Comparison of ENCODE assay signal across 21 cellular contexts in the genomic region with DNA sequence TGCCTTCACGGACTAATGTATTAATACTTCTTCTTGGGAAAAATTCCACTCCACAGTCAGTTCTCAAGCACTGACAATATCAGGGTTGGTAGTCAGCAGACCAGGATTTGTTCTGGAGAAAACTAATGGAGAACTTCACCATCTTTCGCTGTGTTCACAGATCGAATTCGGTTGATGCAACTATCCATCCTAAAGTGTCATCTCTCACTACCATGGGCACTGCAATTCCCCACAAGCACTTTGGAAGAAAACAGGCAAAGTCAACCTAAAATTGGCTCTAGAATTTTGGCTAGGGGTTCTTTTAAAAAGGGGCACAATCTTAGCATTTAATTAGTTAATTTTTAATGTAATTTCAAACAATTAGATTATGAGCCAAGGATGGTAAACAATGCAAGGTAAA.
"Had no signal": no experiment of that assay in that cellular context is flagged by ENCODE, and none has a peak within 500 bp of the region (broad histone marks: within the 10 kb centered on the region; RNA-seq: fewer than 3 reads in every experiment).

No MANE protein-coding gene starts in this region.

- DNase-seq: activated CD4-positive, alpha-beta memory T cell treated with anti-CD3 and anti-CD28 coated beads for 36 hours; activated CD4-positive, alpha-beta T cell treated with anti-CD3 and anti-CD28 coated beads for 48 hours; activated CD4-positive, CD25-positive, alpha-beta regulatory T cell; activated naive CD4-positive, alpha-beta T cell treated with anti-CD3 and anti-CD28 coated beads for 36 hours; activated T-cell treated with anti-CD3 and anti-CD28 coated beads, Interleukin-2, amount 50 U/mL, for 48 hours; foreskin fibroblast; kidney; left lung; naive thymus-derived CD8-positive, alpha-beta T cell; retina; sigmoid colon; stimulated activated CD4-positive, alpha-beta T cell treated with anti-CD3 and anti-CD28 coated beads, Interleukin-15, amount 100 ng/mL, for 24 hours; stimulated activated CD8-positive, alpha-beta memory T cell treated with anti-CD3 and anti-CD28 coated beads, Interleukin-4, amount 100 ng/mL, for 48 hours; stimulated activated naive B cell treated with anti-CD40 and anti-IgM and Interleukin-4, amounts not matched to agents 10 μg/mL and 1 μg/mL and 100 μg/mL, for 72 hours; T1000; transverse colon; uterus had no signal

- H3K9me3 ChIP-seq: left lung, sigmoid colon, transverse colon, uterus had no signal

- H3K36me3 ChIP-seq: cardiac muscle cell, left lung, neural progenitor cell, sigmoid colon, transverse colon, uterus had no signal

- H3K9ac ChIP-seq: neural progenitor cell had no signal

- H3K27me3 ChIP-seq: cardiac muscle cell, left lung, neural progenitor cell, sigmoid colon, transverse colon, uterus had no signal

- H3K4me2 ChIP-seq: neural progenitor cell, smooth muscle cell had no signal

- H3K4me1 ChIP-seq: left lung, neural progenitor cell, sigmoid colon, transverse colon, uterus had no signal

- H2AFZ ChIP-seq: neural progenitor cell had no signal

- H3K4me3 ChIP-seq: cardiac muscle cell, left lung, lung, neural progenitor cell, sigmoid colon, smooth muscle cell, transverse colon, uterus had no signal

- H3K27ac ChIP-seq: cardiac muscle cell, left lung, neural progenitor cell, sigmoid colon, transverse colon, uterus had no signal

- ATAC-seq: left lung; naive thymus-derived CD8-positive, alpha-beta T cell; stimulated activated naive B cell treated with anti-CD40 and anti-IgM and Interleukin-4, amounts not matched to agents 10 μg/mL and 1 μg/mL and 100 μg/mL, for 72 hours had no signal
